In the genomic region with DNA sequence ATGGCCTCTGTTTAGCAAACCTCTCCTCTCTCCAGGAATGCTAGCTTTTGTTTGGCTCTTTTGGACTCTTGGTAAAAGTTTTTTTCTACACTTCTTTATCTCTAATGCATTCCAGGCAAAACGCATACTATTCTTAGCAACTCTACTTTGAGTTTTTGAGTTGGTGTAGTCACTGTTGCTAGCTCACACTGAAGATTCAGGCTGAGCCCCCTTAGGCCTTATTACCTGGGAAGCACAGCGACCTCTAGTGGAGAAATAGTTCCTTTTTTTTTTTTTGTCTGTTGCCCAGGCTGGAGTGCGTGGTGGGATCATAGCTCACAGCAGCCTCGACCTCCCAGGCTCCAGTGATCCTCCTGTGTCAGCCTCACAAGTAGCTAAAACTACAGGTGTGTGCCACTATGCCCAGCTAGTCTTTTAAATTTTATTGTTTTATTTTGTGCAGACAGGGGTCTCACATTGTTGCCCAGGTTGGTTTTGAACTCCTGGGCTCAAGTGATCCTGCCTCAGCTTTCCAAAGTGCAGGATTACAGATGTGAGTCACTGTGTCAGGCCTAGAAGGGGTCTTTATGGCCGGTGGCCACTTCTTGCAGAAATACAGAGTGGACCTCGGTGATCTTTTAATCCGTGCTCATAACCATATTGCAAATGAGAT, we compare ENCODE assay signal across 9 cellular contexts.
DNase-seq lines count a peak whose midpoint lies in the region; ATAC-seq, FAIRE-seq and TF ChIP-seq lines count a peak whose summit lies in the region.
"Had no signal": no experiment of that assay in that cellular context is flagged by ENCODE, and none has a peak within 500 bp of the region (broad histone marks: within the 10 kb centered on the region; RNA-seq: fewer than 3 reads in every experiment).

No MANE protein-coding gene starts in this region.

- TF ChIP-seq POLR2A in GM12892 (IDR thresholded peaks at IDR 0.05; ENCODE audit: low read depth, low read length), result no peak

- FAIRE-seq in GM12892 (lab: Jason Lieb, UNC), result no peak

- H3K27me3 ChIP-seq in AG04450 (ENCODE audit: control insufficient read depth, insufficient read depth, low read length) (peaks cover 9% of the 10 kb centered on the region), foreskin keratinocyte (no peaks in the 10 kb centered on the region), psoas muscle (ENCODE audit: insufficient read depth in 3 of 3, low read length in 2 of 3) (no peaks in the 10 kb centered on the region)

- peaks cover 0 to 42% of the 10 kb centered on the region in 2 donors for H3K36me3 ChIP-seq in psoas muscle (ENCODE audit: insufficient read depth in 1 of 2, low read depth in 1 of 2)

- peaks cover 12% of the 10 kb centered on the region for H3K4me1 ChIP-seq in foreskin keratinocyte
- H3K4me1 ChIP-seq in psoas muscle, result no peaks in the 10 kb centered on the region

- POLR2A ChIA-PET in AG04450 (lab: Yijun Ruan, JAX), result interaction anchor here (0.5 to 0.7 kb wide), 2 partner anchors 46 to 99 kb away, joined by 3 to 4 read pairs; no protein-coding TSS in a partner anchor

- CTCF ChIA-PET in AG04450 (lab: Charles Lee), result interaction anchor here (0.5 to 4.5 kb wide), 72 partner anchors 8 to 1432 kb away, joined by 3 to 97 read pairs (median 5); partner anchors contain the start of gene VANGL1

- intact Hi-C loops in psoas muscle (cut with DNase I), result loop anchor here (2.0 to 5.0 kb wide), 2 partner anchors 98 to 160 kb away; no protein-coding TSS in a partner anchor

- H3K9me3 ChIP-seq in AG04450 (ENCODE audit: control insufficient read depth, insufficient read depth, low read length), result no peaks in the 10 kb centered on the region
- no peaks in the 10 kb centered on the region for H3K9me3 ChIP-seq in psoas muscle

- DNase-seq in AG04450 (ENCODE audit: low read depth, low spot score), result peak; percentile 26
- peak; percentile 30 for DNase-seq in SK-N-DZ (ENCODE audit: low spot score)
- peak in 1 of 2 donors; percentile 42 for DNase-seq in foreskin keratinocyte
- DNase-seq in psoas muscle, result no peak
- DNase-seq in GM12892 (ENCODE audit: insufficient read length), result no peak

- H3K4me3 ChIP-seq in AG04450 (ENCODE audit: low read depth, low read length) (no peak overlapping the region), psoas muscle (no peak overlapping the region)

- ATAC-seq in foreskin keratinocyte, result peak; percentile 11
- peak in 3 of 4 donors; percentile 43 to 67 (median 55) for ATAC-seq in psoas muscle
- no peak for ATAC-seq in HG02763 (IDR thresholded peaks at IDR 0.05; ENCODE audit: unreplicated experiment)

- 47 to 59% (median 53%) methylated on average over 7 of the region's 7 CpGs for WGBS in psoas muscle, 3 donors

- no peak overlapping the region for H3K27ac ChIP-seq in AG04450 (ENCODE audit: low read depth, low read length)
- H3K27ac ChIP-seq in foreskin keratinocyte, result no peak overlapping the region
- H3K27ac ChIP-seq in psoas muscle, result no peak overlapping the region
- H3K27ac ChIP-seq: epithelial cell of prostate had no signal

- peak; percentile 74 for TF ChIP-seq CTCF in AG04450 (IDR thresholded peaks at IDR 0.05; ENCODE audit: low read depth, low read length)
- peak; percentile 58 for TF ChIP-seq CTCF in GM12874 (IDR thresholded peaks at IDR 0.05; ENCODE audit: insufficient read depth, low read depth, low read length)
- TF ChIP-seq CTCF in LNCAP (IDR thresholded peaks at IDR 0.05), result peak; percentile 83
- peak; percentile 65 for TF ChIP-seq CTCF in foreskin keratinocyte (conservative IDR thresholded peaks at IDR 0.05)
- TF ChIP-seq CTCF in psoas muscle (IDR thresholded peaks at IDR 0.05), result peak; percentile 75

Comparison
In these comparisons a context has a peak if more than half of its experiments do, and no peak if none do; other contexts are left out.
1. DNase-seq: peak in AG04450 (single experiment) and SK-N-DZ (single experiment); none in psoas muscle (0 of 2) and GM12892 (single experiment).
2. Peak in every context shown above with its lines, with median percentiles within 50 percentile points of each other: CTCF ChIP-seq.